Comparison of ENCODE assay signal across 12 cellular contexts in the genomic region with DNA sequence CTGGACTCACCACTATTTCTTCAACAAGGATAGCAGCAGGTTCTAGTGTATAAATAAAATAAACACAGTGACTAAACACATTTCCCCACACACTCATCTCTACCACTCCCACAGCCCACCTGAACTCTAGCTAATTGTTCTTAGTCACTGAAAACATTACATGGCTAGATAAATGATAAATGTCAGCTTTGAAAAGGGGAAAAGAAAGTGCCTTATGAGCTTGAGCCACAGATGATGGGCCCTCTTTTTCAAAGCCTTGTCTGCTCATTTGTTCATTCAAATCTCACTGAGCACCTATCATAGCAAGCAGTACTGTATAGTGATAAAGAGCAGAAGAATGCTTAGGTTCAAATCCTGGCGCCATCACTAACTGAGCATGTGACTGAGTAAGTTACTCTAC. TPM values are rescaled to one million over a fixed set of nuclear protein-coding genes. Genes with fewer than 3 reads are reported as not detected.
DNase-seq lines count a peak whose midpoint lies in the region; ATAC-seq and TF ChIP-seq lines count a peak whose summit lies in the region.
"Had no signal": no experiment of that assay in that cellular context is flagged by ENCODE, and none has a peak within 500 bp of the region (broad histone marks: within the 10 kb centered on the region; RNA-seq: fewer than 3 reads in every experiment).

No MANE protein-coding gene starts in this region.

- H3K27me3 Mint-ChIP-seq in activated T-cell treated with anti-CD3 and anti-CD28 coated beads, Interleukin-2, amount 50 U/mL, for 24 hours, result no peaks in the 10 kb centered on the region

- in situ Hi-C loops in KBM-7 (cut with MboI; ENCODE audit: low pct_unique_long_range_greater_than_20kb, low sequenced_read_pairs) (no loop called here), ACHN (cut with HindIII; ENCODE audit: low pct_ligation_motif_present, low pct_unique_long_range_greater_than_20kb, low sequenced_read_pairs) (no loop called here)

- no peaks in the 10 kb centered on the region for H3K9me3 Mint-ChIP-seq in activated T-cell treated with anti-CD3 and anti-CD28 coated beads, Interleukin-2, amount 50 U/mL, for 24 hours

- peaks cover 17% of the 10 kb centered on the region for H3K36me3 Mint-ChIP-seq in activated T-cell treated with anti-CD3 and anti-CD28 coated beads, Interleukin-2, amount 50 U/mL, for 24 hours (ENCODE audit: low read depth)

- no peaks in the 10 kb centered on the region for H3K9me3 ChIP-seq in gastroesophageal sphincter

- no peak for TF ChIP-seq POLR2A in gastroesophageal sphincter (IDR thresholded peaks at IDR 0.05)

- H3K27ac ChIP-seq in angular gyrus (ENCODE audit: low read depth, low read length) (peak overlapping the region; percentile 53), gastroesophageal sphincter (no peak overlapping the region)
- H3K27ac ChIP-seq: HL-60, WERI-Rb-1 had no signal

- no peaks in the 10 kb centered on the region for H3K36me3 ChIP-seq in gastroesophageal sphincter
- H3K36me3 ChIP-seq: WERI-Rb-1 had no signal

- no peak overlapping the region for H3K4me3 ChIP-seq in gastroesophageal sphincter

- H3K4me1 ChIP-seq in gastroesophageal sphincter, result peaks cover 16 to 70% (median 26%) of the 10 kb centered on the region in 3 donors

- no peak for DNase-seq in activated T-cell treated with anti-CD3 and anti-CD28 coated beads, Interleukin-2, amount 50 U/mL, for 24 hours
- DNase-seq in activated T-cell treated with anti-CD3 and anti-CD28 coated beads for 4 hours (no peak), M059J (ENCODE audit: low read depth) (peak; percentile 62), renal cortical epithelial cell (ENCODE audit: low read depth) (peak; percentile 76), KBM-7 (no peak), ACHN (no peak)
- DNase-seq: left cardiac atrium, NCI-H526 treated with DMSO at 0.1 percent for 48 hours, WERI-Rb-1 had no signal

- no peak for ATAC-seq in gastroesophageal sphincter

- no peak overlapping the region for H3K4me3 Mint-ChIP-seq in activated T-cell treated with anti-CD3 and anti-CD28 coated beads, Interleukin-2, amount 50 U/mL, for 24 hours

- peaks cover 84% of the 10 kb centered on the region for H3K4me1 Mint-ChIP-seq in activated T-cell treated with anti-CD3 and anti-CD28 coated beads, Interleukin-2, amount 50 U/mL, for 24 hours (ENCODE audit: low read depth)

- no peak for TF ChIP-seq CTCF in gastroesophageal sphincter (IDR thresholded peaks at IDR 0.05)

- WGBS in gastroesophageal sphincter (ENCODE audit: low coverage in 1 of 2), 2 donors, result 17 to 85% methylated on average over 1 of the region's 1 CpG

- no peaks in the 10 kb centered on the region for H3K27me3 ChIP-seq in gastroesophageal sphincter

- peak overlapping the region; percentile 76 for H3K27ac Mint-ChIP-seq in activated T-cell treated with anti-CD3 and anti-CD28 coated beads, Interleukin-2, amount 50 U/mL, for 24 hours

- no peak for TF ChIP-seq EP300 in gastroesophageal sphincter (IDR thresholded peaks at IDR 0.05)

RNA-seq across cellular contexts. Expression of a gene that starts 58.3 kb away (rescaled TPM):
- total RNA-seq in M059J (2014; rRNA removed; shearing (Covaris generic)), result 9.6 and 11.0 TPM in 2 replicates
- 7.6 and 31.3 TPM in 2 replicates for total RNA-seq in renal cortical epithelial cell
- 10 to 100 TPM; 31.7 to 56.1 (median 45.3) TPM for total RNA-seq in gastroesophageal sphincter

Comparison
In these comparisons a context has a peak if more than half of its experiments do, and no peak if none do; other contexts are left out.
1. DNase-seq: peak in M059J (single experiment) and renal cortical epithelial cell (single experiment); none in activated T-cell treated with anti-CD3 and anti-CD28 coated beads, Interleukin-2, amount 50 U/mL, for 24 hours (single experiment), activated T-cell treated with anti-CD3 and anti-CD28 coated beads for 4 hours (single experiment), KBM-7 (single experiment) and ACHN (single experiment).